In the genomic region with DNA sequence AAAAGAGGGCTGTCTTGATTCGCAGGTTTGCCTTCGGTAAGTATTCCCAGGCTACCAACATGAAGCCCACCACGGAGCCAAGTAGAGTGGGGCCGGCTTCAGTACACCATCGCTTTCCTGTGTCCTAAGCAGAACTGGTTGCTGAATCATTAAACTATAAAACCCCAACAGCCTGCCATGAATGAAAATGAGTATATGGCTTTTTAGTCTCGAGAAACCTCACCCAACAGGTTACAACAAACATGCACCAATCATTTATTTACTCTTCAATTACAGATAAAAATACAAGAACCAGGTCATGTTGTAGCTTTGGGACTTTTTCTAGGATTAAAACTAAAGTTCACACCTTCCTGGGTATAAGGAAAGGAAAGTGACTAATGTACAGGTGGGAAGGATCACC, we compare ENCODE assay signal across 21 cellular contexts. TPM values are rescaled to one million over a fixed set of nuclear protein-coding genes. Genes with fewer than 3 reads are reported as not detected.
"Had no signal": no experiment of that assay in that cellular context is flagged by ENCODE, and none has a peak within 500 bp of the region (broad histone marks: within the 10 kb centered on the region; RNA-seq: fewer than 3 reads in every experiment).

No MANE protein-coding gene starts in this region.

- H3K36me3 ChIP-seq: adrenal gland, esophagus squamous epithelium, lower lobe of right lung had no signal

- H3K27ac ChIP-seq: adrenal gland, parathyroid adenoma had no signal

- H3K9ac ChIP-seq: parathyroid adenoma had no signal

- H3K9me3 ChIP-seq: adrenal gland, esophagus squamous epithelium, lower lobe of right lung had no signal

- H3K4me1 ChIP-seq: adrenal gland, parathyroid adenoma had no signal

- H3K4me3 ChIP-seq: adrenal gland, esophagus squamous epithelium, lower lobe of right lung had no signal

- H3K9me3 Mint-ChIP-seq: activated CD4-positive, alpha-beta memory T cell treated with anti-CD3 and anti-CD28 coated beads, Interleukin-2, amount 10 ng/mL, durations not matched to agents 7 days and 5 days; activated naive CD4-positive, alpha-beta T cell treated with anti-CD3 and anti-CD28 coated beads, Interleukin-2, amount 50 U/mL, for 24 hours; activated T-cell treated with anti-CD3 and anti-CD28 coated beads, Interleukin-2, amount 50 U/mL, for 24 hours; mesothelial cell of epicardium; naive thymus-derived CD4-positive, alpha-beta T cell; WTC11 had no signal

- H3K36me3 Mint-ChIP-seq: activated naive CD4-positive, alpha-beta T cell treated with anti-CD3 and anti-CD28 coated beads, Interleukin-2, amount 50 U/mL, for 24 hours; mesothelial cell of epicardium; naive thymus-derived CD4-positive, alpha-beta T cell; WTC11 had no signal

- H3K27ac Mint-ChIP-seq: activated CD4-positive, alpha-beta memory T cell treated with anti-CD3 and anti-CD28 coated beads, Interleukin-2, amount 10 ng/mL, durations not matched to agents 7 days and 5 days; activated naive CD4-positive, alpha-beta T cell treated with anti-CD3 and anti-CD28 coated beads, Interleukin-2, amount 50 U/mL, for 24 hours; activated T-cell treated with anti-CD3 and anti-CD28 coated beads, Interleukin-2, amount 50 U/mL, for 24 hours; mesothelial cell of epicardium; naive thymus-derived CD4-positive, alpha-beta T cell had no signal

- ATAC-seq: naive thymus-derived CD4-positive, alpha-beta T cell; WTC11 had no signal

- H3K4me3 Mint-ChIP-seq: activated CD4-positive, alpha-beta memory T cell treated with anti-CD3 and anti-CD28 coated beads, Interleukin-2, amount 10 ng/mL, durations not matched to agents 7 days and 5 days; activated naive CD4-positive, alpha-beta T cell treated with anti-CD3 and anti-CD28 coated beads, Interleukin-2, amount 50 U/mL, for 24 hours; activated T-cell treated with anti-CD3 and anti-CD28 coated beads, Interleukin-2, amount 50 U/mL, for 24 hours; mesothelial cell of epicardium; naive thymus-derived CD4-positive, alpha-beta T cell; WTC11 had no signal

- H3K4me1 Mint-ChIP-seq: activated naive CD4-positive, alpha-beta T cell treated with anti-CD3 and anti-CD28 coated beads, Interleukin-2, amount 50 U/mL, for 24 hours had no signal

- DNase-seq: activated CD4-positive, alpha-beta memory T cell treated with anti-CD3 and anti-CD28 coated beads, Interleukin-2, amount 10 ng/mL, durations not matched to agents 7 days and 5 days; activated CD4-positive, alpha-beta T cell treated with anti-CD3 and anti-CD28 coated beads for 4 hours; activated effector memory CD4-positive, alpha-beta T cell treated with anti-CD3 and anti-CD28 coated beads, Interleukin-2, amount 50 U/mL, for 16 hours; activated T-cell treated with anti-CD3 and anti-CD28 coated beads, Interleukin-2, amount 50 U/mL, for 24 hours; adrenal gland; esophagus squamous epithelium; hypothalamus; lower lobe of right lung; naive thymus-derived CD4-positive, alpha-beta T cell; retina; stimulated activated CD4-positive, alpha-beta T cell treated with anti-CD3 and anti-CD28 coated beads, Interleukin-4, amount 100 ng/mL, for 24 hours; stimulated activated naive CD4-positive, alpha-beta T cell treated with Interleukin-2 at 50 U/mL for 16 hours; T-helper 2 cell; trophoblast cell had no signal

RNA-seq across cellular contexts. Expression of gene TMPRSS2, which starts 7.6 kb away (rescaled TPM):
- total RNA-seq: activated CD4-positive, alpha-beta memory T cell treated with anti-CD3 and anti-CD28 coated beads, Interleukin-2, amount 10 ng/mL, durations not matched to agents 7 days and 5 days; cardiac septum; fibroblast of villous mesenchyme; naive thymus-derived CD4-positive, alpha-beta T cell; skeletal muscle tissue had no signal
